8 cellular contexts compared by ENCODE assay signal in the genomic region with DNA sequence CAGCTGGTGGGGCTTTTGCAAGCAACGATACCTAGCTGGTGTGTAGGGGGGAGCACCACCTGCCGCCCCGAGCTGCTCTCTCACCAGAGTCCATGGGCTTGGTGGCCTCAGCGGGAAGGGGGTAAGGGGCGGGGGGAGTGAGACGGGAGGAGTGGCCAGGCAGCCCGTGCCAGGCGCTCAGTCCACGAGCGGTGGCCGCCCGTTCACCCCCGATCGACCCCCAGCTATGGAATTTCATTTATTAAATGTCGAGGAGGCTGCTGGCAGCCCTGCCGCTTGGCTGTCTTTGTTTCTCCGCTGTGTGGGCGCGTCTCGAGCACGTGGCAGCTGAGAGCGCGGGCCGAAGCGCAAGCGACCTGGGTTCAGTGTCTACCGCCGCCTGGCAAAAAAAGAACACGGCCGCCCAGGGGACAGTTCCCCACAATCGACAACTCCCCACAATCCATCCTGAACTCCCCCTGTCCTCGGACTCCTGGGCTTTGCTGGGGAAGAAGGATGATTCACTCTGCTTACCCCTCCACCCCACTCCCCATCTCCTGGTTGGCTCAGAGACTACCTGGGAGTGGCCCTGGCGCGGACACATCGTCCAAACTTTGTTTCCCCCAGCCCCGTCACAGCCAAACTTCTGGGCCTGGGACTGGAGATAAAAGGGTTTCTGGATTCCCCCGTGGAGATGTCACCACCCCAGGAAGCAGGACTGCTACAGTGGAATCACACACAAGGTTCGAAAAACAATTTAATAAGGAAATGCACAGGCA. TPM values are rescaled to one million over a fixed set of nuclear protein-coding genes. Genes with fewer than 3 reads are reported as not detected.
DNase-seq lines count a peak whose midpoint lies in the region; ATAC-seq and TF ChIP-seq lines count a peak whose summit lies in the region.

No MANE protein-coding gene starts in this region.

- H3K18ac ChIP-seq in mesenchymal stem cell (ENCODE audit: low read depth in 1 of 2, low read length in 2 of 2) = peak overlapping the region; percentile 66 to 67

- no peaks in the 10 kb centered on the region for H3K27me3 Mint-ChIP-seq in Calu3 (ENCODE audit: unreplicated experiment)
- no peaks in the 10 kb centered on the region for H3K27me3 Mint-ChIP-seq in IgD-negative memory B cell
- H3K27me3 Mint-ChIP-seq in T-cell = no peaks in the 10 kb centered on the region

- no TSS peak for BruUV-seq in Calu3 (replicated peaks; lab: Mats Ljungman, UMichigan)

- H3K9me3 Mint-ChIP-seq in Calu3 (ENCODE audit: low read depth, unreplicated experiment) (no peaks in the 10 kb centered on the region), IgD-negative memory B cell (no peaks in the 10 kb centered on the region), T-cell (no peaks in the 10 kb centered on the region)

- H3K4me2 ChIP-seq in mesenchymal stem cell (ENCODE audit: low read length, poor library complexity, severe bottlenecking) = peak overlapping the region; percentile 85

- no peaks in the 10 kb centered on the region for H3K9me3 ChIP-seq in mesenchymal stem cell (ENCODE audit: control insufficient read depth, low read length)
- H3K9me3 ChIP-seq in thymus (ENCODE audit: control insufficient read depth) = no peaks in the 10 kb centered on the region

- H2BK5ac ChIP-seq in mesenchymal stem cell (ENCODE audit: low read depth, low read length, poor library complexity, severe bottlenecking) = no peak overlapping the region

- H3K79me1 ChIP-seq in mesenchymal stem cell (replicated peaks; ENCODE audit: low read length, poor library complexity, severe bottlenecking) = peaks cover 2% of the 10 kb centered on the region

- H3K27ac Mint-ChIP-seq in Calu3 (ENCODE audit: unreplicated experiment) = peak overlapping the region; percentile 74
- peak overlapping the region; percentile 81 to 90 (median 82) for H3K27ac Mint-ChIP-seq in IgD-negative memory B cell
- peak overlapping the region; percentile 72 to 91 for H3K27ac Mint-ChIP-seq in T-cell

- peak overlapping the region; percentile 57 for H4K8ac ChIP-seq in mesenchymal stem cell (ENCODE audit: low read length)

- peak overlapping the region in 1 of 2 experiments; percentile 53 for H3K23ac ChIP-seq in mesenchymal stem cell (ENCODE audit: low read length in 2 of 2)

- peak overlapping the region; percentile 69 for H2BK120ac ChIP-seq in mesenchymal stem cell (ENCODE audit: low read depth, low read length)

- H3K4me1 ChIP-seq in mesenchymal stem cell (ENCODE audit: control insufficient read depth, insufficient read depth, low read depth, low read length) = peaks cover 60% of the 10 kb centered on the region
- peaks cover 45% of the 10 kb centered on the region for H3K4me1 ChIP-seq in thymus (ENCODE audit: control insufficient read depth, insufficient read depth, low read length)

- H2AFZ ChIP-seq in mesenchymal stem cell (ENCODE audit: low read depth, low read length) = peak overlapping the region; percentile 70

- H2BK15ac ChIP-seq in mesenchymal stem cell (ENCODE audit: low read depth, poor library complexity, severe bottlenecking) = peak overlapping the region; percentile 40

- no peaks in the 10 kb centered on the region for H3K27me3 ChIP-seq in mesenchymal stem cell (ENCODE audit: control insufficient read depth in 1 of 2, insufficient read depth in 1 of 2, low read length in 2 of 2)
- no peaks in the 10 kb centered on the region for H3K27me3 ChIP-seq in thymus (ENCODE audit: control insufficient read depth, insufficient read depth)

- ATAC-seq in T-cell (replicated peaks in 1 of 4) (no peak), GM18867 (IDR thresholded peaks at IDR 0.05; ENCODE audit: unreplicated experiment) (no peak), HG03342 (IDR thresholded peaks at IDR 0.05; ENCODE audit: unreplicated experiment) (no peak)

- H3K4me1 Mint-ChIP-seq in Calu3 (ENCODE audit: low read depth, unreplicated experiment) = peaks cover 41% of the 10 kb centered on the region
- peaks cover 17 to 36% (median 33%) of the 10 kb centered on the region in 3 donors for H3K4me1 Mint-ChIP-seq in IgD-negative memory B cell
- peaks cover 46 to 58% (median 55%) of the 10 kb centered on the region in 3 donors for H3K4me1 Mint-ChIP-seq in T-cell

- peak overlapping the region in 1 of 2 experiments; percentile 32 for H3K4ac ChIP-seq in mesenchymal stem cell (ENCODE audit: low read depth in 1 of 2, low read length in 2 of 2)

- H3K4me3 ChIP-seq in mesenchymal stem cell (ENCODE audit: insufficient read depth in 1 of 2, low read depth in 1 of 2, low read length in 2 of 2) (peak overlapping the region; percentile 43 to 88), thymus (ENCODE audit: low read length) (peak overlapping the region; percentile 16)

- no peak overlapping the region for H2AK5ac ChIP-seq in mesenchymal stem cell (ENCODE audit: low read length, severe bottlenecking)

- H3K9ac ChIP-seq in mesenchymal stem cell (ENCODE audit: low read length) = peak overlapping the region; percentile 85

- no peak overlapping the region for H4K91ac ChIP-seq in mesenchymal stem cell (ENCODE audit: low read length)

- peaks cover 60% of the 10 kb centered on the region for H3K36me3 Mint-ChIP-seq in Calu3 (ENCODE audit: insufficient read depth, unreplicated experiment)
- H3K36me3 Mint-ChIP-seq in IgD-negative memory B cell = no peaks in the 10 kb centered on the region
- no peaks in the 10 kb centered on the region for H3K36me3 Mint-ChIP-seq in T-cell

- intact Hi-C loops in Calu3 (cut with micrococcal nuclease; ENCODE audit: unreplicated experiment) = no loop called here

- no peaks in the 10 kb centered on the region for H3K36me3 ChIP-seq in mesenchymal stem cell (ENCODE audit: control insufficient read depth in 1 of 2, insufficient read depth in 2 of 2, low read depth in 1 of 2, low read length in 2 of 2)
- H3K36me3 ChIP-seq in thymus (ENCODE audit: control insufficient read depth, insufficient read depth) = no peaks in the 10 kb centered on the region

- H3K4me3 Mint-ChIP-seq in Calu3 (ENCODE audit: low read depth, unreplicated experiment) (peak overlapping the region; percentile 79), IgD-negative memory B cell (peak overlapping the region; percentile 70 to 95 (median 92)), T-cell (peak overlapping the region; percentile 81 to 83 (median 83))

- POLR2A ChIA-PET in T-cell (lab: Charles Lee) = interaction anchor here in 1 of 2 donors (0.6 kb wide), 1 partner anchor 126 kb away, joined by 3 read pairs; no protein-coding TSS in a partner anchor

- H2BK12ac ChIP-seq in mesenchymal stem cell (ENCODE audit: low read length in 2 of 2) = peak overlapping the region in 1 of 2 experiments; percentile 73

- TF ChIP-seq CTCF in Calu3 (IDR thresholded peaks at IDR 0.05; ENCODE audit: unreplicated experiment) = no peak

- peak; percentile 40 for DNase-seq in Calu3
- DNase-seq in T-cell = peak in 4 of 34 experiments; percentile 25 to 41 (median 28)
- peak; percentile 31 to 83 for DNase-seq in dermis microvascular lymphatic vessel endothelial cell (ENCODE audit: low read depth in 2 of 2)
- peak; percentile 63 for DNase-seq in mesenchymal stem cell

- WGBS in mesenchymal stem cell = 8% methylated on average over 35 of the region's 38 CpGs
- 3% methylated on average over 38 of the region's 38 CpGs for WGBS in thymus

- H3K14ac ChIP-seq in mesenchymal stem cell (ENCODE audit: low read length in 2 of 2) = no peak overlapping the region

- CTCF ChIA-PET in Calu3 (lab: Charles Lee) (interaction anchor here (0.6 to 3.4 kb wide), 12 partner anchors 11 to 340 kb away, joined by 3 to 36 read pairs (median 4); a partner anchor contains a TSS), T-cell (lab: Charles Lee) (interaction anchor here (0.6 to 4.4 kb wide), 9 partner anchors 10 to 1233 kb away, joined by 3 to 56 read pairs (median 4); a partner anchor contains a TSS)

- H3K27ac ChIP-seq in mesenchymal stem cell (ENCODE audit: low read length, poor library complexity, severe bottlenecking) (peak overlapping the region; percentile 69), thymus (ENCODE audit: low read depth) (peak overlapping the region; percentile 32)

RNA-seq across cellular contexts. Expression of a gene that starts 1.7 kb away (rescaled TPM):
- 46.3 and 47.7 TPM in 2 replicates for total RNA-seq in Calu3 (2022)
- polyA plus RNA-seq in IgD-negative memory B cell = 8.6 TPM
- 10 to 100 TPM; 36.7 to 86.4 (median 71.8) TPM for total RNA-seq in T-cell
- 27.7 and 40.6 TPM in 2 replicates for total RNA-seq in dermis microvascular lymphatic vessel endothelial cell
- 29.2 TPM for polyA plus RNA-seq in mesenchymal stem cell (2013, experiment 1 of 2)
- 28.5 TPM for polyA plus RNA-seq in mesenchymal stem cell (2013, experiment 2 of 2)
- polyA plus RNA-seq in thymus = 33.7 TPM

RNA-seq across cellular contexts. Expression of a gene that starts 1.8 kb away (rescaled TPM):
- total RNA-seq in Calu3 (2022) (8.8 TPM in 2 replicates), T-cell (1 to 10 TPM; 1.7 to 6.4 (median 4.1) TPM), dermis microvascular lymphatic vessel endothelial cell (3.5 and 5.6 TPM in 2 replicates)
- polyA plus RNA-seq in IgD-negative memory B cell (not detected), thymus (2.2 TPM)
- 3.6 TPM for polyA plus RNA-seq in mesenchymal stem cell (2013, experiment 1 of 2)
- 2.7 TPM for polyA plus RNA-seq in mesenchymal stem cell (2013, experiment 2 of 2)

RNA-seq across cellular contexts. Expression of a gene that starts 22.7 kb away (rescaled TPM):
- total RNA-seq in Calu3 (2022) = 32.8 and 35.1 TPM in 2 replicates
- polyA plus RNA-seq in IgD-negative memory B cell = 29.4 TPM
- total RNA-seq in T-cell = 100 to 1,000 TPM in 3 of 5 donors, 10 to 100 TPM in 2; 56.0 to 166 (median 128) TPM
- 20.0 and 29.8 TPM in 2 replicates for total RNA-seq in dermis microvascular lymphatic vessel endothelial cell
- polyA plus RNA-seq in mesenchymal stem cell (2013, experiment 1 of 2) = 23.6 TPM
- 23.8 TPM for polyA plus RNA-seq in mesenchymal stem cell (2013, experiment 2 of 2)
- 98.2 TPM for polyA plus RNA-seq in thymus

RNA-seq across cellular contexts. Expression of a gene that starts 24.3 kb away (rescaled TPM):
- 12.5 and 12.9 TPM in 2 replicates for total RNA-seq in Calu3 (2022)
- polyA plus RNA-seq in IgD-negative memory B cell = 11.7 TPM
- total RNA-seq in T-cell = 10 to 100 TPM in 4 of 5 donors, 1 to 10 TPM in 1; 7.9 to 23.1 (median 16.5) TPM
- total RNA-seq in dermis microvascular lymphatic vessel endothelial cell = 5.0 and 5.6 TPM in 2 replicates
- 5.5 TPM for polyA plus RNA-seq in mesenchymal stem cell (2013, experiment 1 of 2)
- 5.2 TPM for polyA plus RNA-seq in mesenchymal stem cell (2013, experiment 2 of 2)
- polyA plus RNA-seq in thymus = 7.8 TPM

RNA-seq across cellular contexts. Expression of a gene that starts 31.6 kb away (rescaled TPM):
- total RNA-seq in Calu3 (2022) (0.47 and 0.49 TPM in 2 replicates), T-cell (1 to 10 TPM; 2.4 to 4.1 (median 3.6) TPM), dermis microvascular lymphatic vessel endothelial cell (0.64 and 1.3 TPM in 2 replicates)
- polyA plus RNA-seq in IgD-negative memory B cell (not detected), thymus (17.0 TPM)
- 2.9 TPM for polyA plus RNA-seq in mesenchymal stem cell (2013, experiment 1 of 2)
- polyA plus RNA-seq in mesenchymal stem cell (2013, experiment 2 of 2) = 2.5 TPM
